In the genomic region with DNA sequence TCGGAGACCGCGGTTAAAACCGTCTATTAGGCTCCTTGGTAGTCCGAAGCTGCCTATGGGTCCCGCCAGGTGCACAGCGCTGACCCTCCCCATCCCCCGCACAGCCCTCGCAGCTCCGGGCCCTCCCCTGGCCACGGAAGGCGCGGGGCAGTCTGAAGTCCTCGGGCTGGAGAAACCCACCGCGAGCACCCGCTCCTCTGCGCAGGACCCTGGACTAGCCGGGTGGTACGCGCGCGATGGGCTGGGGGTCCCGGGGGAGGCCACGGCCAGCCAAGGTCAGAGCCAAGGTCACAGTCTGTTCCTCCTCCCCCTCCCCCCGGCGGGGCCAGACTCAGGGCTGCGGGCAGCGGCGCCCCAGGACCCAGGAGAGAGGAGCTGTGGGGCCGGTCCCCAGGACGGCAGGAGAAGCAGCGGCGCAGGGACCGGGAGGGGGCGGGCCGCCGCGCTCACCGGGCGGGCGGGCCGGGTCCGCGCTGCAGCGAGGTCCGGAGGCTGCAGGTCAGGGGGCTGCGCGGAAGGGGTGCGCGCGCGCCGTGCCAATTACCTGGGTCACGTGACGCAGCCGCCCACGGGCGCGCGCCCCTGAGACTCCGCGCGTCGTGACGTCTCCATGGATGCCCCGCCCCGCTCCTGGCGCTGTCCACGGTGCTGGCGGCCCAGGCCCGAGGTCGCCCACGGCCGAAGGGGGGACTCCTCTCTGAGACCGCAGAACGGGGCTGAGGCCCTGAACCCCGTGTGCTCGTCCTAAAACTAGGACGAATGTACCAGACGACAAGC, we compare ENCODE assay signal across 1 cellular context.
TF ChIP-seq lines count a peak whose summit lies in the region.

A gene (minus strand): TSS at position 535 of the 777 bp plus-strand sequence. CDS start 3,731 bp downstream, outside the sequence.

TF ChIP-seq in GM12878, 131 proteins besides CTCF, POLR2A, EP300 and RAD21 (continued from another document):
- TF ChIP-seq, protein P1, sequence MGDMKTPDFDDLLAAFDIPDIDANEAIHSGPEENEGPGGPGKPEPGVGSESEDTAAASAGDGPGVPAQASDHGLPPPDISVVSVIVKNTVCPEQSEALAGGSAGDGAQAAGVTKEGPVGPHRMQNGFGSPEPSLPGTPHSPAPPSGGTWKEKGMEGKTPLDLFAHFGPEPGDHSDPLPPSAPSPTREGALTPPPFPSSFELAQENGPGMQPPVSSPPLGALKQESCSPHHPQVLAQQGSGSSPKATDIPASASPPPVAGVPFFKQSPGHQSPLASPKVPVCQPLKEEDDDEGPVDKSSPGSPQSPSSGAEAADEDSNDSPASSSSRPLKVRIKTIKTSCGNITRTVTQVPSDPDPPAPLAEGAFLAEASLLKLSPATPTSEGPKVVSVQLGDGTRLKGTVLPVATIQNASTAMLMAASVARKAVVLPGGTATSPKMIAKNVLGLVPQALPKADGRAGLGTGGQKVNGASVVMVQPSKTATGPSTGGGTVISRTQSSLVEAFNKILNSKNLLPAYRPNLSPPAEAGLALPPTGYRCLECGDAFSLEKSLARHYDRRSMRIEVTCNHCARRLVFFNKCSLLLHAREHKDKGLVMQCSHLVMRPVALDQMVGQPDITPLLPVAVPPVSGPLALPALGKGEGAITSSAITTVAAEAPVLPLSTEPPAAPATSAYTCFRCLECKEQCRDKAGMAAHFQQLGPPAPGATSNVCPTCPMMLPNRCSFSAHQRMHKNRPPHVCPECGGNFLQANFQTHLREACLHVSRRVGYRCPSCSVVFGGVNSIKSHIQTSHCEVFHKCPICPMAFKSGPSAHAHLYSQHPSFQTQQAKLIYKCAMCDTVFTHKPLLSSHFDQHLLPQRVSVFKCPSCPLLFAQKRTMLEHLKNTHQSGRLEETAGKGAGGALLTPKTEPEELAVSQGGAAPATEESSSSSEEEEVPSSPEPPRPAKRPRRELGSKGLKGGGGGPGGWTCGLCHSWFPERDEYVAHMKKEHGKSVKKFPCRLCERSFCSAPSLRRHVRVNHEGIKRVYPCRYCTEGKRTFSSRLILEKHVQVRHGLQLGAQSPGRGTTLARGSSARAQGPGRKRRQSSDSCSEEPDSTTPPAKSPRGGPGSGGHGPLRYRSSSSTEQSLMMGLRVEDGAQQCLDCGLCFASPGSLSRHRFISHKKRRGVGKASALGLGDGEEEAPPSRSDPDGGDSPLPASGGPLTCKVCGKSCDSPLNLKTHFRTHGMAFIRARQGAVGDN (IDR thresholded peaks at IDR 0.05), result 0 out of 2 replicates have a peak, but pooled peaks have one; percentile 25
- no peak for TF ChIP-seq IKZF2 (IDR thresholded peaks at IDR 0.05)
- no peak for TF ChIP-seq NR2C1 (IDR thresholded peaks at IDR 0.05)
- peak; percentile 75 for TF ChIP-seq NR2F1 (conservative IDR thresholded peaks at IDR 0.05)
- no peak for TF ChIP-seq MYB (IDR thresholded peaks at IDR 0.05; ENCODE audit: borderline replicate concordance, low read depth, low read length)
- TF ChIP-seq CHD4 (IDR thresholded peaks at IDR 0.05), result no peak
- no peak for TF ChIP-seq BMI1 (IDR thresholded peaks at IDR 0.05; ENCODE audit: borderline replicate concordance)
- no peak for TF ChIP-seq MYC (IDR thresholded peaks at IDR 0.05; ENCODE audit: insufficient read depth, insufficient read length, insufficient replicate concordance, low read length, severe bottlenecking)
- TF ChIP-seq, protein P2, sequence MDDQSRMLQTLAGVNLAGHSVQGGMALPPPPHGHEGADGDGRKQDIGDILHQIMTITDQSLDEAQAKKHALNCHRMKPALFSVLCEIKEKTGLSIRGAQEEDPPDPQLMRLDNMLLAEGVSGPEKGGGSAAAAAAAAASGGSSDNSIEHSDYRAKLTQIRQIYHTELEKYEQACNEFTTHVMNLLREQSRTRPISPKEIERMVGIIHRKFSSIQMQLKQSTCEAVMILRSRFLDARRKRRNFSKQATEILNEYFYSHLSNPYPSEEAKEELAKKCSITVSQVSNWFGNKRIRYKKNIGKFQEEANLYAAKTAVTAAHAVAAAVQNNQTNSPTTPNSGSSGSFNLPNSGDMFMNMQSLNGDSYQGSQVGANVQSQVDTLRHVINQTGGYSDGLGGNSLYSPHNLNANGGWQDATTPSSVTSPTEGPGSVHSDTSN (IDR thresholded peaks at IDR 0.05; ENCODE audit: insufficient replicate concordance, low read depth, low read length), result no peak
- TF ChIP-seq, protein P3, sequence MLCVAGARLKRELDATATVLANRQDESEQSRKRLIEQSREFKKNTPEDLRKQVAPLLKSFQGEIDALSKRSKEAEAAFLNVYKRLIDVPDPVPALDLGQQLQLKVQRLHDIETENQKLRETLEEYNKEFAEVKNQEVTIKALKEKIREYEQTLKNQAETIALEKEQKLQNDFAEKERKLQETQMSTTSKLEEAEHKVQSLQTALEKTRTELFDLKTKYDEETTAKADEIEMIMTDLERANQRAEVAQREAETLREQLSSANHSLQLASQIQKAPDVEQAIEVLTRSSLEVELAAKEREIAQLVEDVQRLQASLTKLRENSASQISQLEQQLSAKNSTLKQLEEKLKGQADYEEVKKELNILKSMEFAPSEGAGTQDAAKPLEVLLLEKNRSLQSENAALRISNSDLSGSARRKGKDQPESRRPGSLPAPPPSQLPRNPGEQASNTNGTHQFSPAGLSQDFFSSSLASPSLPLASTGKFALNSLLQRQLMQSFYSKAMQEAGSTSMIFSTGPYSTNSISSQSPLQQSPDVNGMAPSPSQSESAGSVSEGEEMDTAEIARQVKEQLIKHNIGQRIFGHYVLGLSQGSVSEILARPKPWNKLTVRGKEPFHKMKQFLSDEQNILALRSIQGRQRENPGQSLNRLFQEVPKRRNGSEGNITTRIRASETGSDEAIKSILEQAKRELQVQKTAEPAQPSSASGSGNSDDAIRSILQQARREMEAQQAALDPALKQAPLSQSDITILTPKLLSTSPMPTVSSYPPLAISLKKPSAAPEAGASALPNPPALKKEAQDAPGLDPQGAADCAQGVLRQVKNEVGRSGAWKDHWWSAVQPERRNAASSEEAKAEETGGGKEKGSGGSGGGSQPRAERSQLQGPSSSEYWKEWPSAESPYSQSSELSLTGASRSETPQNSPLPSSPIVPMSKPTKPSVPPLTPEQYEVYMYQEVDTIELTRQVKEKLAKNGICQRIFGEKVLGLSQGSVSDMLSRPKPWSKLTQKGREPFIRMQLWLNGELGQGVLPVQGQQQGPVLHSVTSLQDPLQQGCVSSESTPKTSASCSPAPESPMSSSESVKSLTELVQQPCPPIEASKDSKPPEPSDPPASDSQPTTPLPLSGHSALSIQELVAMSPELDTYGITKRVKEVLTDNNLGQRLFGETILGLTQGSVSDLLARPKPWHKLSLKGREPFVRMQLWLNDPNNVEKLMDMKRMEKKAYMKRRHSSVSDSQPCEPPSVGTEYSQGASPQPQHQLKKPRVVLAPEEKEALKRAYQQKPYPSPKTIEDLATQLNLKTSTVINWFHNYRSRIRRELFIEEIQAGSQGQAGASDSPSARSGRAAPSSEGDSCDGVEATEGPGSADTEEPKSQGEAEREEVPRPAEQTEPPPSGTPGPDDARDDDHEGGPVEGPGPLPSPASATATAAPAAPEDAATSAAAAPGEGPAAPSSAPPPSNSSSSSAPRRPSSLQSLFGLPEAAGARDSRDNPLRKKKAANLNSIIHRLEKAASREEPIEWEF (IDR thresholded peaks at IDR 0.05; ENCODE audit: insufficient replicate concordance, low read depth, low read length), result no peak
- TF ChIP-seq PAX8 (IDR thresholded peaks at IDR 0.05), result no peak
- no peak for TF ChIP-seq CBX5 (IDR thresholded peaks at IDR 0.05; ENCODE audit: low read depth)
- TF ChIP-seq NFXL1 (IDR thresholded peaks at IDR 0.05; ENCODE audit: borderline replicate concordance), result no peak
- TF ChIP-seq, protein P4, sequence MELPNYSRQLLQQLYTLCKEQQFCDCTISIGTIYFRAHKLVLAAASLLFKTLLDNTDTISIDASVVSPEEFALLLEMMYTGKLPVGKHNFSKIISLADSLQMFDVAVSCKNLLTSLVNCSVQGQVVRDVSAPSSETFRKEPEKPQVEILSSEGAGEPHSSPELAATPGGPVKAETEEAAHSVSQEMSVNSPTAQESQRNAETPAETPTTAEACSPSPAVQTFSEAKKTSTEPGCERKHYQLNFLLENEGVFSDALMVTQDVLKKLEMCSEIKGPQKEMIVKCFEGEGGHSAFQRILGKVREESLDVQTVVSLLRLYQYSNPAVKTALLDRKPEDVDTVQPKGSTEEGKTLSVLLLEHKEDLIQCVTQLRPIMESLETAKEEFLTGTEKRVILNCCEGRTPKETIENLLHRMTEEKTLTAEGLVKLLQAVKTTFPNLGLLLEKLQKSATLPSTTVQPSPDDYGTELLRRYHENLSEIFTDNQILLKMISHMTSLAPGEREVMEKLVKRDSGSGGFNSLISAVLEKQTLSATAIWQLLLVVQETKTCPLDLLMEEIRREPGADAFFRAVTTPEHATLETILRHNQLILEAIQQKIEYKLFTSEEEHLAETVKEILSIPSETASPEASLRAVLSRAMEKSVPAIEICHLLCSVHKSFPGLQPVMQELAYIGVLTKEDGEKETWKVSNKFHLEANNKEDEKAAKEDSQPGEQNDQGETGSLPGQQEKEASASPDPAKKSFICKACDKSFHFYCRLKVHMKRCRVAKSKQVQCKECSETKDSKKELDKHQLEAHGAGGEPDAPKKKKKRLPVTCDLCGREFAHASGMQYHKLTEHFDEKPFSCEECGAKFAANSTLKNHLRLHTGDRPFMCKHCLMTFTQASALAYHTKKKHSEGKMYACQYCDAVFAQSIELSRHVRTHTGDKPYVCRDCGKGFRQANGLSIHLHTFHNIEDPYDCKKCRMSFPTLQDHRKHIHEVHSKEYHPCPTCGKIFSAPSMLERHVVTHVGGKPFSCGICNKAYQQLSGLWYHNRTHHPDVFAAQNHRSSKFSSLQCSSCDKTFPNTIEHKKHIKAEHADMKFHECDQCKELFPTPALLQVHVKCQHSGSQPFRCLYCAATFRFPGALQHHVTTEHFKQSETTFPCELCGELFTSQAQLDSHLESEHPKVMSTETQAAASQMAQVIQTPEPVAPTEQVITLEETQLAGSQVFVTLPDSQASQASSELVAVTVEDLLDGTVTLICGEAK (IDR thresholded peaks at IDR 0.05; ENCODE audit: borderline replicate concordance), result no peak
